Comparison of ENCODE assay signal across 8 cellular contexts in genomic region chr18:79496978-79497637, GRCh38.
DNase-seq lines count a peak whose midpoint lies in the region; ATAC-seq and TF ChIP-seq lines count a peak whose summit lies in the region.

No MANE protein-coding gene starts in this region.

- H3K9me3 ChIP-seq in left ventricle myocardium inferior (replicated peaks) (peaks cover 26% of the 10 kb centered on the region), tibial nerve (peaks cover 0 to 25% (median 7%) of the 10 kb centered on the region in 4 donors)

- peaks cover 5% of the 10 kb centered on the region for H3K4me1 Mint-ChIP-seq in activated CD4-positive, alpha-beta T cell treated with anti-CD3 and anti-CD28 coated beads, Interleukin-2, amount 10 ng/mL, durations not matched to agents 7 days and 5 days

- H3K4me1 ChIP-seq in left ventricle myocardium inferior (peaks cover 17% of the 10 kb centered on the region), tibial nerve (peaks cover 0 to 14% (median 6%) of the 10 kb centered on the region in 4 donors)

- no peak overlapping the region for H3K4me3 ChIP-seq in left ventricle myocardium inferior
- no peak overlapping the region for H3K4me3 ChIP-seq in tibial nerve

- no peak for TF ChIP-seq EP300 in tibial nerve (IDR thresholded peaks at IDR 0.05)

- POLR2A ChIA-PET in activated CD4-positive, alpha-beta T cell treated with anti-CD3 and anti-CD28 coated beads, Interleukin-2, amount 10 ng/mL, durations not matched to agents 7 days and 5 days (lab: Charles Lee): no interaction called here

- 61 to 65% methylated on average over 22 of the region's 22 CpGs for WGBS in tibial nerve, 2 donors

- H3K27me3 ChIP-seq in left ventricle myocardium inferior (ENCODE audit: low read depth) (no peaks in the 10 kb centered on the region), tibial nerve (no peaks in the 10 kb centered on the region)

- H3K27ac ChIP-seq in left ventricle myocardium inferior (replicated peaks) (peak overlapping the region; percentile 34), tibial nerve (peak overlapping the region in 1 of 4 donors; percentile 42)

- H3K27me3 Mint-ChIP-seq in activated CD4-positive, alpha-beta T cell treated with anti-CD3 and anti-CD28 coated beads, Interleukin-2, amount 10 ng/mL, durations not matched to agents 7 days and 5 days: no peaks in the 10 kb centered on the region

- no peak for TF ChIP-seq CTCF in left ventricle myocardium inferior (IDR thresholded peaks at IDR 0.05; ENCODE audit: borderline replicate concordance)
- TF ChIP-seq CTCF in tibial nerve (IDR thresholded peaks at IDR 0.05): no peak

- H3K27ac Mint-ChIP-seq in activated CD4-positive, alpha-beta T cell treated with anti-CD3 and anti-CD28 coated beads, Interleukin-2, amount 10 ng/mL, durations not matched to agents 7 days and 5 days: no peak overlapping the region

- DNase-seq in activated CD8-positive, alpha-beta memory T cell treated with anti-CD3 and anti-CD28 coated beads, Interleukin-2, amount 50 U/mL, for 4 hours: peak; percentile 10
- DNase-seq in activated CD8-positive, alpha-beta memory T cell treated with anti-CD3 and anti-CD28 coated beads for 24 hours: no peak
- DNase-seq in NCI-H748 (lab: John Stamatoyannopoulos, UW; ENCODE audit: unreplicated experiment) (peak; percentile 74), left ventricle myocardium inferior (peak; percentile 29), tibial nerve (ENCODE audit: low spot score in 2 of 2) (peak; percentile 29 to 65), AG20443 (ENCODE audit: low spot score) (no peak)
- DNase-seq in activated CD4-positive, alpha-beta T cell treated with anti-CD3 and anti-CD28 coated beads, Interleukin-2, amount 10 ng/mL, durations not matched to agents 7 days and 5 days: no peak

- no peak overlapping the region for H3K4me3 Mint-ChIP-seq in activated CD4-positive, alpha-beta T cell treated with anti-CD3 and anti-CD28 coated beads, Interleukin-2, amount 10 ng/mL, durations not matched to agents 7 days and 5 days

- peaks cover 61% of the 10 kb centered on the region for H3K36me3 Mint-ChIP-seq in activated CD4-positive, alpha-beta T cell treated with anti-CD3 and anti-CD28 coated beads, Interleukin-2, amount 10 ng/mL, durations not matched to agents 7 days and 5 days (ENCODE audit: low read depth)

- no peak for ATAC-seq in GM21528 (IDR thresholded peaks at IDR 0.05; ENCODE audit: low FRiP score, unreplicated experiment)

- H3K36me3 ChIP-seq in left ventricle myocardium inferior (peaks cover 14% of the 10 kb centered on the region), tibial nerve (peaks cover 0 to 38% (median 0%) of the 10 kb centered on the region in 3 donors)

- CTCF ChIA-PET in activated CD4-positive, alpha-beta T cell treated with anti-CD3 and anti-CD28 coated beads, Interleukin-2, amount 10 ng/mL, durations not matched to agents 7 days and 5 days (lab: Charles Lee): interaction anchor here (1.7 kb wide), 1 partner anchor 10 kb away, joined by 5 read pairs; no protein-coding TSS in a partner anchor

- intact Hi-C loops in left ventricle myocardium inferior (cut with micrococcal nuclease): no loop called here

- TF ChIP-seq POLR2A in tibial nerve (IDR thresholded peaks at IDR 0.05): no peak

- H3K9me3 Mint-ChIP-seq in activated CD4-positive, alpha-beta T cell treated with anti-CD3 and anti-CD28 coated beads, Interleukin-2, amount 10 ng/mL, durations not matched to agents 7 days and 5 days: peaks cover 39% of the 10 kb centered on the region

Comparison
In these comparisons a context has a peak if more than half of its experiments do, and no peak if none do; other contexts are left out.
1. DNase-seq: peak in activated CD8-positive, alpha-beta memory T cell treated with anti-CD3 and anti-CD28 coated beads, Interleukin-2, amount 50 U/mL, for 4 hours (single experiment), NCI-H748 (single experiment), left ventricle myocardium inferior (single experiment) and tibial nerve (2 of 2); none in activated CD8-positive, alpha-beta memory T cell treated with anti-CD3 and anti-CD28 coated beads for 24 hours (single experiment), activated CD4-positive, alpha-beta T cell treated with anti-CD3 and anti-CD28 coated beads, Interleukin-2, amount 10 ng/mL, durations not matched to agents 7 days and 5 days (single experiment) and AG20443 (single experiment).